8 cellular contexts compared by ENCODE assay signal in the genomic region with DNA sequence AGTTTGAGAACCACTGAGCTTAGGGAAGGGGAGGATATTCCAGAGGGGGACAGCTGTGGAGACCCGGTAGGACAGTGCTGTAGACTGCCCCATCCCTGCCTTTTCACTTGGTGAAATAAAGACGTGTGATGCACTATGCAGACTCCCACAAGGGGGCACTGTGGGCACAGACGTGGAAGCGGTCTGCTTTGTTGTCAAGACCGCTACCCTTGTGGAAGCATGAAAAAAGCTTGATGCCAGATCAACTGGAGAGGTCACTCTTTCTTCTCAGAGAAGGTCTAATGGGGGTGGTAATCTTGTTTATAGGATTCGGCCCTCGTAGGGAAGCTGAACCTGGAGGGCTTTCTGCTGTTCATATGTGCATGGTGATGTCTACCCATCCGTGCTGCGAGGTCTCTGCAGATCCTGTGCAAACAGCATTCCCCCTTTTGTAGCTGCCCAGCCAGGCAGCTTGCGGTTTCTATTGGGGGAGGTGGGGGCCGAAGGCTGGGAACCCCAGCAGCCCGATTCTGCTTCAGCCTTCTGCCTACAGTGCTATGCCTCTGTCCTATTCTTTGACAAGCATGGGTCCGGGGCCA. TPM values are rescaled to one million over a fixed set of nuclear protein-coding genes. Genes with fewer than 3 reads are reported as not detected.
DNase-seq lines count a peak whose midpoint lies in the region; ATAC-seq and TF ChIP-seq lines count a peak whose summit lies in the region.

No MANE protein-coding gene starts in this region.

- H3K4me1 Mint-ChIP-seq in Caco-2 (ENCODE audit: low read depth, unreplicated experiment) (no peaks in the 10 kb centered on the region), T-cell (peaks cover 8 to 25% (median 15%) of the 10 kb centered on the region in 3 donors)

- 27 to 63% (median 28%) methylated on average over 6 to 13 of the region's 13 CpGs for WGBS in adrenal gland, 4 donors

- no peak overlapping the region for H3K27ac ChIP-seq in adrenal gland

- TF ChIP-seq CTCF in Caco-2 (IDR thresholded peaks at IDR 0.05; ENCODE audit: insufficient read depth in 1 of 2, low read depth in 1 of 2, low read length in 1 of 2, severe bottlenecking in 1 of 2, unreplicated experiment in 1 of 2) = peak; percentile 91 to 94
- peak; percentile 84 to 92 (median 90) for TF ChIP-seq CTCF in adrenal gland (IDR thresholded peaks at IDR 0.05)
- TF ChIP-seq CTCF in retinal pigment epithelial cell (conservative IDR thresholded peaks at IDR 0.05; ENCODE audit: low read depth, low read length) = peak; percentile 92

- no TSS peak for BruUV-seq in Caco-2 (replicated peaks; lab: Mats Ljungman, UMichigan)

- CTCF ChIA-PET in Caco-2 (lab: Charles Lee) (interaction anchor here (0.6 to 1.6 kb wide), 17 partner anchors 8 to 1148 kb away, joined by 3 to 10 read pairs (median 4); no protein-coding TSS in a partner anchor), T-cell (lab: Charles Lee) (interaction anchor here (0.5 to 3.8 kb wide), 23 partner anchors 10 to 1898 kb away, joined by 3 to 75 read pairs (median 4); a partner anchor contains a TSS)

- H3K4me3 Mint-ChIP-seq in Caco-2 (ENCODE audit: unreplicated experiment) (no peak overlapping the region), T-cell (no peak overlapping the region)

- H3K36me3 ChIP-seq in Caco-2 (ENCODE audit: control insufficient read depth, insufficient read depth, low read length) (no peaks in the 10 kb centered on the region; the same call in 1 of the 2 replicates), adrenal gland (replicated peaks in 1 of 2) (peaks cover 0 to 1% of the 10 kb centered on the region in 2 donors)

- intact Hi-C loops in Caco-2 (cut with micrococcal nuclease; ENCODE audit: unreplicated experiment) (loop anchor here (1.0 to 10.0 kb wide), 4 partner anchors 118 to 1148 kb away; no protein-coding TSS in a partner anchor), adrenal gland (cut with DNase I) (loop anchor here (5.0 to 10.0 kb wide), 4 partner anchors 247 to 1150 kb away; no protein-coding TSS in a partner anchor), left cardiac atrium (cut with DNase I) (loop anchor here (5.0 to 10.0 kb wide), 3 partner anchors 255 to 1145 kb away; no protein-coding TSS in a partner anchor)

- H3K27me3 Mint-ChIP-seq in Caco-2 (ENCODE audit: insufficient read depth, unreplicated experiment) (no peaks in the 10 kb centered on the region), T-cell (no peaks in the 10 kb centered on the region)

- H3K27me3 ChIP-seq in Caco-2 (replicated peaks; ENCODE audit: control insufficient read depth, insufficient read depth, low read length) = no peaks in the 10 kb centered on the region
- no peaks in the 10 kb centered on the region for H3K27me3 ChIP-seq in adrenal gland

- no peak overlapping the region for H3K27ac Mint-ChIP-seq in Caco-2 (ENCODE audit: unreplicated experiment)
- no peak overlapping the region for H3K27ac Mint-ChIP-seq in T-cell

- H3K4me1 ChIP-seq in Caco-2 = no peaks in the 10 kb centered on the region
- H3K4me1 ChIP-seq in adrenal gland (replicated peaks in 1 of 2) = peaks cover 0 to 13% of the 10 kb centered on the region in 2 donors

- POLR2A ChIA-PET in Caco-2 (lab: Charles Lee) = interaction anchor here (0.8 kb wide), 1 partner anchor 11 kb away, joined by 4 read pairs; no protein-coding TSS in a partner anchor
- POLR2A ChIA-PET in T-cell (lab: Charles Lee) = interaction anchor here in 1 of 2 donors (0.6 kb wide), 1 partner anchor 11 kb away, joined by 3 read pairs; no protein-coding TSS in a partner anchor

- DNase-seq in Caco-2 (peak; percentile 83 to 92), NCI-H1105 (lab: John Stamatoyannopoulos, UW) (peak; percentile 50), T-cell (peak; percentile 51 to 84 (median 76)), adrenal gland (peak; percentile 82 to 97 (median 90)), left cardiac atrium (peak; percentile 91), retinal pigment epithelial cell (ENCODE audit: low read depth) (peak; percentile 50)

- H3K36me3 Mint-ChIP-seq in Caco-2 (ENCODE audit: insufficient read depth, unreplicated experiment) (peaks cover 41% of the 10 kb centered on the region), T-cell (peaks cover 13% of the 10 kb centered on the region)

- no peaks in the 10 kb centered on the region for H3K9me3 Mint-ChIP-seq in Caco-2 (ENCODE audit: unreplicated experiment)
- no peaks in the 10 kb centered on the region for H3K9me3 Mint-ChIP-seq in T-cell

- H3K9me3 ChIP-seq in Caco-2 (no peaks in the 10 kb centered on the region), adrenal gland (replicated peaks in 1 of 3) (no peaks in the 10 kb centered on the region)

- peak; percentile 48 for ATAC-seq in GM21786 (IDR thresholded peaks at IDR 0.05; ENCODE audit: unreplicated experiment)
- ATAC-seq in T-cell (replicated peaks in 1 of 4) = peak; percentile 79 to 82 (median 80)
- peak; percentile 81 to 87 for ATAC-seq in left cardiac atrium
- no peak for ATAC-seq in GM21367 (IDR thresholded peaks at IDR 0.05; ENCODE audit: unreplicated experiment)

- TF ChIP-seq POLR2A in adrenal gland (IDR thresholded peaks at IDR 0.05) = no peak

- H3K4me3 ChIP-seq in Caco-2 (ENCODE audit: low read depth, low read length) = no peak overlapping the region
- H3K4me3 ChIP-seq in adrenal gland = no peak overlapping the region
- H3K4me3 ChIP-seq in retinal pigment epithelial cell (ENCODE audit: low read length) = no peak overlapping the region

RNA-seq across cellular contexts. Expression of a gene that starts 13.7 kb away (rescaled TPM):
- total RNA-seq in Caco-2 (2022) (2,311 and 2,407 TPM in 2 replicates), T-cell (1,000 to 10,000 TPM; 1,070 to 1,783 (median 1,384) TPM), adrenal gland (1,000 to 10,000 TPM; 1,129 to 2,121 (median 1,401) TPM), left cardiac atrium (100 to 1,000 TPM; 889 to 894 TPM)
- 1,000 to 10,000 TPM; 3,413 to 4,974 (median 3,878) TPM for polyA plus RNA-seq in adrenal gland

RNA-seq across cellular contexts. Expression of a gene that starts 18.1 kb away (rescaled TPM):
- 25.5 and 29.1 TPM in 2 replicates for total RNA-seq in Caco-2 (2022)
- total RNA-seq in T-cell = 10 to 100 TPM; 14.5 to 16.9 (median 16.5) TPM
- 10 to 100 TPM in 7 of 8 donors, 1 to 10 TPM in 1; 9.6 to 18.4 (median 15.5) TPM for total RNA-seq in adrenal gland
- 10 to 100 TPM in 1 of 3 donors, 1 to 10 TPM in 2; 6.8 to 11.7 (median 7.0) TPM for polyA plus RNA-seq in adrenal gland
- 10 to 100 TPM in 1 of 2 donors, 1 to 10 TPM in 1; 9.7 to 10.2 TPM for total RNA-seq in left cardiac atrium
